ENCODE assay signal across 8 cellular contexts in the genomic region with DNA sequence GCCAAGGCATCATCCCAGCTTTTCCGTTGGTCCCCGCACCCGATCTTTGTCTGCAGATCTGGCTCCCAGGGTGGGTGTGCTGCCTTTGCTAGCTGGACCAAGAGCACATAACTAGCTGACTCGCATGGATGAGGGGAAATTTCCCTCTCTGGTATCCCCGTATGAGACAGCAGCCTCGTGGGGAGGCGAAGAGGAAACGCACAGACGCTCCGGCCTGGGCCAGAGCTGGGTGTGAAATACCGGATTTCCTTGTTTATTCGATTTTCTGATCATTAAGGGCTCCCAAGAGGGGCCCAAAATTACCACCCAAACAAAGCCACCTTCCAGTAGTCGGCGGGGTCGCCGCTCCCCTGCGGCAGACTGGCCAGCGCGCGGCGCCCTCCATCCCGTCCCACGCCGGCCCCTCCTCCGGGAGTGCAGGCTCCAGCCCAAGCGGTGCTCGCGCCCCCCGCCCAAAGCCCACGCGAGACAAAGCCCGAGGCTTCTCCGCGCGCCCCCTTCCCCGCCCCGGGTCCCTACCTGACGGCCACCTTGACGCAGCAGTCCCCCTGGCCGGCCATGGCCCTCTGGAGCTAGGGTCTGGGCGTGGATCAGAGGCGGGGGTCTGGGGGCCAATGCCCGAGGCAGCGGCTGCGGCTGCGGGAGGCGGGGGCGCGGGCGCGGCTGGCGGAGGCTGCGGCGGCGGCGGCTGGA. TPM values are rescaled to one million over a fixed set of nuclear protein-coding genes. Genes with fewer than 3 reads are reported as not detected.
DNase-seq lines count a peak whose midpoint lies in the region; ATAC-seq and TF ChIP-seq lines count a peak whose summit lies in the region.

No MANE protein-coding gene starts in this region.

- H2AFZ ChIP-seq in MM.1S (ENCODE audit: low read length): peak overlapping the region; percentile 61

- H3K79me2 ChIP-seq in MM.1S (ENCODE audit: low read length): peaks cover 43% of the 10 kb centered on the region

- DNase-seq in ELF-1 (ENCODE audit: low read depth, low spot score) (peak; percentile 23), MM.1S (peak; percentile 58), iPS DF 6.9 (ENCODE audit: low read depth, low spot score) (no peak), spleen (peak; percentile 92), posterior vena cava (ENCODE audit: low spot score) (no peak), NCI-H128 (lab: John Stamatoyannopoulos, UW; ENCODE audit: unreplicated experiment) (no peak)
- DNase-seq in activated naive CD4-positive, alpha-beta T cell treated with Interleukin-2 at 50 U/mL for 16 hours: peak; percentile 48

- no peaks in the 10 kb centered on the region for H3K27me3 ChIP-seq in MM.1S (replicated peaks; ENCODE audit: insufficient read depth, low read length)
- no peaks in the 10 kb centered on the region for H3K27me3 ChIP-seq in iPS DF 6.9 (ENCODE audit: control insufficient read depth, insufficient read depth, low read length)
- no peaks in the 10 kb centered on the region for H3K27me3 ChIP-seq in spleen (replicated peaks in 1 of 7)

- no CpG with 5 or more reads among the region's 56 CpGs for WGBS in iPS DF 6.9 (ENCODE audit: insufficient coverage, insufficient read length)
- 3 to 4% (median 4%) methylated on average over 19 to 56 of the region's 56 CpGs for WGBS in spleen, 5 donors

- H3K4me2 ChIP-seq in MM.1S (ENCODE audit: low read depth, low read length): peak overlapping the region; percentile 95

- peaks cover 47% of the 10 kb centered on the region for H3F3A ChIP-seq in MM.1S (ENCODE audit: insufficient read depth, low read length)

- intact Hi-C loops in spleen (cut with DNase I; ENCODE audit: low total_unique reads) (no loop called here), posterior vena cava (cut with DNase I) (no loop called here)

- peaks cover 71% of the 10 kb centered on the region for H3K4me1 ChIP-seq in MM.1S (ENCODE audit: low read length)
- H3K4me1 ChIP-seq in iPS DF 6.9 (ENCODE audit: control insufficient read depth, insufficient read depth, low read length): peaks cover 17% of the 10 kb centered on the region
- H3K4me1 ChIP-seq in spleen: peaks cover 57 to 96% (median 92%) of the 10 kb centered on the region in 6 donors

- H3K4me3 ChIP-seq in MM.1S (ENCODE audit: low read length) (peak overlapping the region; percentile 73), iPS DF 6.9 (ENCODE audit: low read length) (peak overlapping the region; percentile 64; the same call in 1 of the 2 replicates), spleen (peak overlapping the region; percentile 48 to 79 (median 66))

- H3K9me3 ChIP-seq in MM.1S (replicated peaks; ENCODE audit: insufficient read depth, low read length) (no peaks in the 10 kb centered on the region), iPS DF 6.9 (ENCODE audit: control insufficient read depth, insufficient read depth, low read length) (no peaks in the 10 kb centered on the region), spleen (no peaks in the 10 kb centered on the region)

- no peaks in the 10 kb centered on the region for H3K36me3 ChIP-seq in MM.1S (replicated peaks; ENCODE audit: insufficient read depth, low read length)
- no peaks in the 10 kb centered on the region for H3K36me3 ChIP-seq in iPS DF 6.9 (ENCODE audit: control insufficient read depth, insufficient read depth, low read length)
- H3K36me3 ChIP-seq in spleen: no peaks in the 10 kb centered on the region

- TF ChIP-seq CTCF in MM.1S (IDR thresholded peaks at IDR 0.05; ENCODE audit: low read length): peak; percentile 24
- TF ChIP-seq CTCF in spleen (IDR thresholded peaks at IDR 0.05 in 8 of 11, conservative IDR thresholded peaks at IDR 0.05 in 3 of 11): no peak

- H3K27ac ChIP-seq in MM.1S (ENCODE audit: low read length) (peak overlapping the region; percentile 95; the same call in 1 of the 2 replicates), iPS DF 6.9 (ENCODE audit: low read length) (no peak overlapping the region), spleen (peak overlapping the region; percentile 81 to 96 (median 94))

- no peaks in the 10 kb centered on the region for H4K20me1 ChIP-seq in MM.1S (ENCODE audit: insufficient read depth, low read length)

- peak overlapping the region; percentile 72 for H3K9ac ChIP-seq in MM.1S (ENCODE audit: low read length)

- no peak for ATAC-seq in GM21360 (IDR thresholded peaks at IDR 0.05; ENCODE audit: unreplicated experiment)

- TF ChIP-seq POLR2A in spleen (IDR thresholded peaks at IDR 0.05): no peak

- no peaks in the 10 kb centered on the region for H3K9me2 ChIP-seq in MM.1S (replicated peaks; ENCODE audit: insufficient read depth, low read length)

RNA-seq across cellular contexts. Expression of a gene that starts 0.5 kb away (rescaled TPM):
- total RNA-seq in spleen: 10 to 100 TPM; 27.1 to 49.0 (median 30.0) TPM
- 1 to 10 TPM; 3.0 to 9.3 (median 4.5) TPM for polyA plus RNA-seq in spleen
- 1 to 10 TPM; 2.6 to 2.9 TPM for total RNA-seq in posterior vena cava

Comparison
In these comparisons a context has a peak if more than half of its experiments do, and no peak if none do; other contexts are left out.
1. DNase-seq: peak in ELF-1 (single experiment), MM.1S (single experiment), activated naive CD4-positive, alpha-beta T cell treated with Interleukin-2 at 50 U/mL for 16 hours (single experiment) and spleen (single experiment); none in iPS DF 6.9 (single experiment), posterior vena cava (single experiment) and NCI-H128 (single experiment).
2. RNA of a gene that starts 0.5 kb away (total RNA-seq): 27.1 to 49.0 TPM in spleen; 2.6 to 2.9 TPM in posterior vena cava; every median in the first group is over 4 times any median in the second.
3. Peak in every context shown above with its lines, with median percentiles within 50 percentile points of each other: H3K4me3 ChIP-seq.